35 cellular contexts compared by ENCODE assay signal in genomic region chr20:46640536-46641311, GRCh38. TPM values are rescaled to one million over a fixed set of nuclear protein-coding genes. Genes with fewer than 3 reads are reported as not detected.
A peak's percentile ranks its signal among the peaks of the same experiment; 100 is the strongest.
DNase-seq lines count a peak whose midpoint lies in the region; ATAC-seq and TF ChIP-seq lines count a peak whose summit lies in the region.
"Had no signal": no experiment of that assay in that cellular context is flagged by ENCODE, and none has a peak within 500 bp of the region (broad histone marks: within the 10 kb centered on the region; RNA-seq: fewer than 3 reads in every experiment).

No MANE protein-coding gene starts in this region.

- no peak for TF ChIP-seq POLR2A in esophagus muscularis mucosa (IDR thresholded peaks at IDR 0.05; ENCODE audit: low read depth)

- H3K27me3 ChIP-seq in esophagus muscularis mucosa (no peaks in the 10 kb centered on the region), MG63 (no peaks in the 10 kb centered on the region)
- H3K27me3 ChIP-seq: BLaER1 treated with 17β-estradiol and CSF1 and Interleukin-3, amounts not matched to agents 10 nM and 100 nM; body of pancreas; hepatocyte had no signal

- peak; percentile 39 for DNase-seq in NCI-H1092 treated with DMSO at 0.1 percent for 48 hours (lab: John Stamatoyannopoulos, UW)
- no peak for DNase-seq in NCI-H1092 (lab: John Stamatoyannopoulos, UW)
- DNase-seq in NCI-H2196 treated with DMSO at 0.1 percent for 48 hours (lab: John Stamatoyannopoulos, UW; ENCODE audit: unreplicated experiment), result peak; percentile 72
- DNase-seq in esophagus muscularis mucosa (ENCODE audit: extremely low spot score), result peak; percentile 75
- no peak for DNase-seq in sciatic nerve (ENCODE audit: low spot score)
- DNase-seq in MG63, result no peak
- DNase-seq: activated CD4-positive, alpha-beta T cell treated with anti-CD3 and anti-CD28 coated beads, Interleukin-2, amount 50 U/mL, for 48 hours; activated CD4-positive, CD25-positive, alpha-beta regulatory T cell treated with anti-CD3 and anti-CD28 coated beads, Interleukin-2, amount 50 U/mL, for 72 hours; activated CD8-positive, alpha-beta memory T cell treated with anti-CD3 and anti-CD28 coated beads, Interleukin-2, amount 50 U/mL, for 4 hours; activated naive CD4-positive, alpha-beta T cell treated with anti-CD3 and anti-CD28 coated beads for 36 hours; COR-L47; DMS79; GDM1; GM23248; KG1; left cardiac atrium; mammary epithelial cell; MM.1S; mucosa of descending colon; natural killer cell; NCI-H1417; NCI-H524 treated with DMSO at 0.1 percent for 48 hours; PC-3; SK-N-SH; substantia nigra; T-helper 17 cell had no signal

- H3K4me3 ChIP-seq in esophagus muscularis mucosa, result no peak overlapping the region
- no peak overlapping the region for H3K4me3 ChIP-seq in MG63
- H3K4me3 ChIP-seq: BLaER1 treated with 17β-estradiol and CSF1 and Interleukin-3, amounts not matched to agents 10 nM and 100 nM; body of pancreas; gastroesophageal sphincter; GM23248; hepatocyte; mucosa of descending colon had no signal

- intact Hi-C loops in esophagus muscularis mucosa (cut with DNase I), result no loop called here
- intact Hi-C loops in sciatic nerve (cut with DNase I), result no loop called here

- no peak overlapping the region for H3K27ac ChIP-seq in esophagus muscularis mucosa (replicated peaks in 1 of 4)
- H3K27ac ChIP-seq: 22Rv1; BLaER1 treated with 17β-estradiol and CSF1 and Interleukin-3, amounts not matched to agents 10 nM and 100 nM; body of pancreas; gastroesophageal sphincter; GM23248; hepatocyte had no signal

- no peaks in the 10 kb centered on the region for H3K4me1 ChIP-seq in esophagus muscularis mucosa
- H3K4me1 ChIP-seq: gastroesophageal sphincter had no signal

- H3K9me3 ChIP-seq in esophagus muscularis mucosa (no peaks in the 10 kb centered on the region), MG63 (no peaks in the 10 kb centered on the region)
- H3K9me3 ChIP-seq: BLaER1 treated with 17β-estradiol and CSF1 and Interleukin-3, amounts not matched to agents 10 nM and 100 nM; body of pancreas; gastroesophageal sphincter; mucosa of descending colon; SK-N-SH had no signal

- no peak for TF ChIP-seq CTCF in esophagus muscularis mucosa (IDR thresholded peaks at IDR 0.05)

- H3K36me3 ChIP-seq in esophagus muscularis mucosa, result no peaks in the 10 kb centered on the region
- no peaks in the 10 kb centered on the region for H3K36me3 ChIP-seq in MG63
- H3K36me3 ChIP-seq: BLaER1 treated with 17β-estradiol and CSF1 and Interleukin-3, amounts not matched to agents 10 nM and 100 nM; gastroesophageal sphincter had no signal

- ATAC-seq in sciatic nerve (peak; percentile 40), GM18909 (IDR thresholded peaks at IDR 0.05; ENCODE audit: poor library complexity, unreplicated experiment) (no peak), HG02840 (IDR thresholded peaks at IDR 0.05; ENCODE audit: low FRiP score, unreplicated experiment) (no peak)
- ATAC-seq: body of pancreas; gastroesophageal sphincter; left cardiac atrium; mucosa of descending colon; natural killer cell; PC-3; stimulated activated memory B cell treated with anti-CD40 and anti-IgM and Interleukin-4, amounts not matched to agents 10 μg/mL and 1 μg/mL and 100 μg/mL, for 72 hours; T-helper 17 cell had no signal

- no peak for TF ChIP-seq EP300 in esophagus muscularis mucosa (IDR thresholded peaks at IDR 0.05)

- 80% methylated on average over 12 of the region's 14 CpGs for WGBS in esophagus muscularis mucosa

RNA-seq across cellular contexts. Expression of gene SLC13A3, which starts 10.5 kb away (rescaled TPM):
- total RNA-seq in esophagus muscularis mucosa (under 1 TPM; 0.42 to 0.66 (median 0.61) TPM), sciatic nerve (21.0 TPM)
- not detected in 2 replicates for total RNA-seq in MG63 (2014; rRNA removed; shearing (Covaris generic); ENCODE audit: low replicate concordance)
- total RNA-seq: activated naive CD4-positive, alpha-beta T cell treated with anti-CD3 and anti-CD28 coated beads for 36 hours; activated T-helper 1 cell treated with anti-CD3 and anti-CD28 coated beads, Interleukin-12 subunit alpha, Interleukin-12 subunit beta, Interleukin-2, Interleukin-4 antibody, amounts not matched to agents 30 ng/mL and 10 ng/mL and 1 ng/mL, durations not matched to agents 14 hours and 24 hours and 36 hours; PC-3 had no signal

RNA-seq across cellular contexts. Expression of gene TP53RK, which starts 48.5 kb away (rescaled TPM):
- total RNA-seq in esophagus muscularis mucosa, result 10 to 100 TPM; 19.9 to 22.2 (median 21.0) TPM
- total RNA-seq in sciatic nerve, result 10.4 TPM
- 30.4 and 50.8 TPM in 2 replicates for total RNA-seq in MG63 (2014; rRNA removed; shearing (Covaris generic); ENCODE audit: low replicate concordance)

Comparison
In these comparisons a context has a peak if more than half of its experiments do, and no peak if none do; other contexts are left out.
1. DNase-seq: peak in NCI-H1092 treated with DMSO at 0.1 percent for 48 hours (single experiment), NCI-H2196 treated with DMSO at 0.1 percent for 48 hours (single experiment) and esophagus muscularis mucosa (single experiment); none in NCI-H1092 (single experiment), sciatic nerve (single experiment) and MG63 (single experiment).
2. RNA of gene SLC13A3, which starts 10.5 kb away (total RNA-seq): 21.0 TPM in sciatic nerve (single experiment); 0.42 to 0.66 TPM in esophagus muscularis mucosa and not detected in MG63; every median in the first group is over 10 times any median in the second.